ENCODE assay signal across 19 cellular contexts in the genomic region with DNA sequence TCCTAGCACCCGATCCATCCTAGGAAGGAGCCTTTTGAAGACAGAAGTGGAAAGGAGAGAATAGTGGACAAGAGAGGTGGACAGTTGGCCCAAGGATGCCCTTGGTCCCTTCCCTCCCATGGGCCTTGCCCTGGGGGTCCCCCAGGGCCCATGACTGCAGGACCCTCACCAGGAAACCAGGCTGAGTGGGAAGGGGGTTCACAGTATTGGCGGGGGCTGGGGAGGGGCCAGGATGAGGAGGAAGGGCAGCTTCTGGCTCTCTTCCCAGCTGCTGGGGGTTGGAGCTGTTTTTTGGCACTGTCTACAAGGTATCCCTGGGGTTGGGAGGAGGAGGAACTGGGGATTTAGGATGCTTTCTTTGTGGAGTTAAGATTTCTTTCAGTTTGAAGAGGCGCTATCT. TPM values are rescaled to one million over a fixed set of nuclear protein-coding genes. Genes with fewer than 3 reads are reported as not detected.
DNase-seq lines count a peak whose midpoint lies in the region; TF ChIP-seq lines count a peak whose summit lies in the region.
"Had no signal": no experiment of that assay in that cellular context is flagged by ENCODE, and none has a peak within 500 bp of the region (broad histone marks: within the 10 kb centered on the region; RNA-seq: fewer than 3 reads in every experiment).

No MANE protein-coding gene starts in this region.

- H3K27ac ChIP-seq in neural progenitor cell, result no peak overlapping the region
- H3K27ac ChIP-seq: 22Rv1 had no signal

- no peak overlapping the region for H3K4me2 ChIP-seq in neural progenitor cell
- H3K4me2 ChIP-seq: SK-N-SH had no signal

- H3K36me3 Mint-ChIP-seq in chondrocyte (ENCODE audit: low read depth), result peaks cover 2% of the 10 kb centered on the region
- peaks cover under 1% of the 10 kb centered on the region for H3K36me3 Mint-ChIP-seq in neural progenitor cell

- no peaks in the 10 kb centered on the region for H3K36me3 ChIP-seq in H7 (replicated peaks; ENCODE audit: control insufficient read depth, insufficient read depth, low read length)
- H3K36me3 ChIP-seq in neural progenitor cell, result no peaks in the 10 kb centered on the region

- H3K4me3 Mint-ChIP-seq in chondrocyte (ENCODE audit: unreplicated experiment), result no peak overlapping the region
- H3K4me3 Mint-ChIP-seq in neural progenitor cell, result peak overlapping the region; percentile 20
- H3K4me3 Mint-ChIP-seq: B cell; CD8-positive, alpha-beta memory T cell; H9 had no signal

- H3K27ac Mint-ChIP-seq in chondrocyte (ENCODE audit: unreplicated experiment) (peak overlapping the region; percentile 54), neural progenitor cell (peak overlapping the region; percentile 38)
- H3K27ac Mint-ChIP-seq: B cell; CD8-positive, alpha-beta memory T cell had no signal

- H3K4me1 ChIP-seq in neural progenitor cell, result peaks cover 16% of the 10 kb centered on the region

- DNase-seq in DMS 273 (lab: John Stamatoyannopoulos, UW; ENCODE audit: unreplicated experiment) (peak; percentile 72), DMS 273 treated with DMSO at 0.1 percent for 48 hours (lab: John Stamatoyannopoulos, UW) (no peak), H7 (peak; percentile 20), chondrocyte (ENCODE audit: low spot score) (no peak), neural progenitor cell (ENCODE audit: low spot score) (no peak), hepatic stellate cell (ENCODE audit: low spot score) (no peak), GM10248 (ENCODE audit: extremely low spot score) (no peak), NCI-H2107 (lab: John Stamatoyannopoulos, UW) (no peak)
- DNase-seq: CD8-positive, alpha-beta memory T cell; DMS153; H9; MG63; NCI-H1092 treated with DMSO at 0.1 percent for 48 hours; NCI-H1694 treated with DMSO at 0.1 percent for 48 hours; NCI-H774; SHP77; SK-N-SH had no signal

- H3K9ac ChIP-seq in neural progenitor cell, result no peak overlapping the region
- H3K9ac ChIP-seq: SK-N-SH had no signal

- H3K79me2 ChIP-seq in neural progenitor cell (ENCODE audit: low read depth), result peaks cover 8% of the 10 kb centered on the region

- no peaks in the 10 kb centered on the region for H4K20me1 ChIP-seq in neural progenitor cell (ENCODE audit: low read depth)

- no peaks in the 10 kb centered on the region for H3K27me3 ChIP-seq in H7 (ENCODE audit: control insufficient read depth, insufficient read depth, low read length)
- no peaks in the 10 kb centered on the region for H3K27me3 ChIP-seq in neural progenitor cell
- H3K27me3 ChIP-seq: MG63 had no signal

- H3K27me3 Mint-ChIP-seq in chondrocyte (ENCODE audit: low read depth) (no peaks in the 10 kb centered on the region), neural progenitor cell (ENCODE audit: insufficient read depth, low read depth) (peaks cover 14% of the 10 kb centered on the region)
- H3K27me3 Mint-ChIP-seq: B cell had no signal

- H3K9me3 Mint-ChIP-seq in chondrocyte (ENCODE audit: low read depth), result no peaks in the 10 kb centered on the region
- H3K9me3 Mint-ChIP-seq in neural progenitor cell, result no peaks in the 10 kb centered on the region
- H3K9me3 Mint-ChIP-seq: CD8-positive, alpha-beta memory T cell had no signal

- no peak for TF ChIP-seq CTCF in chondrocyte (IDR thresholded peaks at IDR 0.05)
- TF ChIP-seq CTCF in neural progenitor cell (IDR thresholded peaks at IDR 0.05), result no peak
- TF ChIP-seq CTCF in GM10248 (IDR thresholded peaks at IDR 0.05; ENCODE audit: control extremely low read depth, extremely low read depth, low read depth, missing control alignments), result no peak

- H3K4me3 ChIP-seq in H7 (ENCODE audit: insufficient read depth, low read depth, low read length) (no peak overlapping the region), neural progenitor cell (no peak overlapping the region)
- H3K4me3 ChIP-seq: MG63 had no signal

- H3K4me1 Mint-ChIP-seq in chondrocyte (ENCODE audit: low read depth), result peaks cover 16% of the 10 kb centered on the region
- peaks cover 11% of the 10 kb centered on the region for H3K4me1 Mint-ChIP-seq in neural progenitor cell

- no peaks in the 10 kb centered on the region for H3K9me3 ChIP-seq in neural progenitor cell (ENCODE audit: low read depth)
- H3K9me3 ChIP-seq: MG63, SK-N-SH had no signal

- H2AFZ ChIP-seq in neural progenitor cell (replicated peaks), result no peak overlapping the region

- POLR2A ChIA-PET in GM10248 (lab: Yijun Ruan, JAX), result no interaction called here

- CTCF ChIA-PET in GM10248 (lab: Yijun Ruan, JAX), result interaction anchor here (1.4 to 2.4 kb wide), 3 partner anchors 13 to 106 kb away, joined by 3 to 13 read pairs (median 4); no protein-coding TSS in a partner anchor

- H3F3A ChIP-seq in neural progenitor cell (ENCODE audit: low read depth), result peaks cover 24% of the 10 kb centered on the region

RNA-seq across cellular contexts. Expression of gene DSN1, which starts 4.0 kb away (rescaled TPM):
- total RNA-seq in H7 (2014; rRNA removed; shearing (Covaris generic)), result 36.7 and 44.3 TPM in 2 replicates
- total RNA-seq in chondrocyte (7.4 to 14.9 TPM (median 8.3 TPM) in 3 replicates), neural progenitor cell (ENCODE audit: low replicate concordance) (34.4 and 48.2 TPM in 2 replicates)

RNA-seq across cellular contexts. Expression of gene NDRG3, which starts 31.7 kb away (rescaled TPM):
- total RNA-seq in H7 (2014; rRNA removed; shearing (Covaris generic)), result 23.2 and 24.1 TPM in 2 replicates
- total RNA-seq in chondrocyte (27.6 to 34.5 TPM (median 28.1 TPM) in 3 replicates), neural progenitor cell (ENCODE audit: low replicate concordance) (23.8 and 25.3 TPM in 2 replicates)

Comparison
In these comparisons a context has a peak if more than half of its experiments do, and no peak if none do; other contexts are left out.
1. DNase-seq: peak in DMS 273 (single experiment) and H7 (single experiment); none in DMS 273 treated with DMSO at 0.1 percent for 48 hours (single experiment), chondrocyte (single experiment), neural progenitor cell (single experiment), hepatic stellate cell (single experiment), GM10248 (single experiment) and NCI-H2107 (single experiment).